1 cellular context compared by ENCODE assay signal in genomic region chr12:2795291-2796186, GRCh38.
TF ChIP-seq lines count a peak whose summit lies in the region.

No MANE protein-coding gene starts in this region.

TF ChIP-seq in WTC11, 78 proteins besides CTCF, POLR2A, EP300 and RAD21 (continued from another document):
- TF ChIP-seq ZNF317 (CRISPR knock-in tag; IDR thresholded peaks at IDR 0.05; ENCODE audit: borderline replicate concordance, low read depth) (0 out of 2 replicates have a peak, but pooled peaks have one; percentile 7), OVOL2 (CRISPR knock-in tag; IDR thresholded peaks at IDR 0.05; ENCODE audit: borderline replicate concordance) (no peak), TEAD1 (CRISPR knock-in tag; IDR thresholded peaks at IDR 0.05) (no peak), ATF6 (CRISPR knock-in tag; IDR thresholded peaks at IDR 0.05) (no peak)
